ENCODE assay signal across 26 cellular contexts in the genomic region with DNA sequence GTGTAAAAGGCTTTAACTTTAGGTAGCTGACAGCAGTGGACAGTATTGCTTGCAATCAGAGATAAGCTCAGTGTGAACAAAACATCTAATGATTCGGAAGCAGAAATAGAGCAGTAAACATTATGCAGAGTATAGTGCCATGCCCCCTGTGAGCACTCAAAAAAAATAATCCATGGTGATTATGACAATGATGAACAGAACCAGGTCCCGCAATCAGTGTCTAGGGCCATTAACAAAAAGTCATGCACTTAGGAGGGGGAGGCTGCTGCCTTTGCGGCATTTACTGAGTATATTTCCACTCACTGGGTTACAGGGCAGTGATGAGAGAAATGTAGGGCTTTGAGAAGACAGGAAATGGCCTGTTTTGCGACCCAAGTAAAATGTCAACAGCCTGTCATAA. TPM values are rescaled to one million over a fixed set of nuclear protein-coding genes. Genes with fewer than 3 reads are reported as not detected.
"Had no signal": no experiment of that assay in that cellular context is flagged by ENCODE, and none has a peak within 500 bp of the region (broad histone marks: within the 10 kb centered on the region; RNA-seq: fewer than 3 reads in every experiment).

No MANE protein-coding gene starts in this region.

- ATAC-seq: activated CD4-positive, alpha-beta T cell treated with anti-CD3 and anti-CD28 coated beads for 36 hours; activated CD8-positive, alpha-beta memory T cell treated with anti-CD3 and anti-CD28 coated beads, Interleukin-2, amount 10 ng/mL, durations not matched to agents 7 days and 5 days; activated CD8-positive, alpha-beta T cell treated with anti-CD3 and anti-CD28 coated beads, Interleukin-2, amount 10 ng/mL, durations not matched to agents 7 days and 5 days; activated T-cell treated with anti-CD3 and anti-CD28 coated beads, Interleukin-2, amount 50 U/mL, for 72 hours; body of pancreas had no signal

- H3K9me3 ChIP-seq: body of pancreas, colonic mucosa, esophagus squamous epithelium had no signal

- H3K4me3 ChIP-seq: body of pancreas, cardiac muscle cell, colonic mucosa, esophagus squamous epithelium had no signal

- DNase-seq: activated CD4-positive, alpha-beta memory T cell treated with anti-CD3 and anti-CD28 coated beads for 36 hours; activated CD4-positive, alpha-beta T cell treated with anti-CD3 and anti-CD28 coated beads for 36 hours; activated CD4-positive, alpha-beta T cell treated with anti-CD3 and anti-CD28 coated beads, Interleukin-2, amount 10 ng/mL, durations not matched to agents 24 days and 14 days; activated CD4-positive, CD25-positive, alpha-beta regulatory T cell; activated CD4-positive, CD25-positive, alpha-beta regulatory T cell treated with anti-CD3 and anti-CD28 coated beads, Interleukin-2, amount 50 U/mL, for 72 hours; activated CD8-positive, alpha-beta memory T cell treated with anti-CD3 and anti-CD28 coated beads, Interleukin-2, amount 10 ng/mL, durations not matched to agents 7 days and 5 days; activated CD8-positive, alpha-beta memory T cell treated with anti-CD3 and anti-CD28 coated beads, Interleukin-2, amount 50 U/mL, for 48 hours; activated CD8-positive, alpha-beta T cell treated with anti-CD3 and anti-CD28 coated beads, Interleukin-2, amount 10 ng/mL, durations not matched to agents 7 days and 5 days; activated gamma-delta T cell; activated naive CD4-positive, alpha-beta T cell; activated naive CD4-positive, alpha-beta T cell treated with anti-CD3 and anti-CD28 coated beads, Interleukin-2, amount 10 ng/mL, durations not matched to agents 7 days and 5 days; activated T-cell treated with anti-CD3 and anti-CD28 coated beads for 4 hours; activated T-cell treated with anti-CD3 and anti-CD28 coated beads, Interleukin-2, amount 50 U/mL, for 24 hours; activated T-cell treated with anti-CD3 and anti-CD28 coated beads, Interleukin-2, amount 50 U/mL, for 72 hours; amygdala; aorta; central memory CD4-positive, alpha-beta T cell; cerebellar nuclear complex; colonic mucosa; effector CD8-positive, alpha-beta T cell; esophagus squamous epithelium; head of caudate nucleus; T-helper 2 cell had no signal

- H3K36me3 ChIP-seq: cardiac muscle cell, colonic mucosa, esophagus squamous epithelium had no signal

- H3K27ac ChIP-seq: body of pancreas, cardiac muscle cell, colonic mucosa, epithelial cell of prostate, esophagus squamous epithelium had no signal

- H3K27me3 ChIP-seq: body of pancreas, cardiac muscle cell, colonic mucosa, esophagus squamous epithelium had no signal

- H3K4me1 ChIP-seq: body of pancreas, colonic mucosa, esophagus squamous epithelium had no signal

RNA-seq across cellular contexts. Expression of a gene that starts 27.4 kb away (rescaled TPM):
- total RNA-seq: body of pancreas had no signal
